2 cellular contexts compared by ENCODE assay signal in the genomic region with DNA sequence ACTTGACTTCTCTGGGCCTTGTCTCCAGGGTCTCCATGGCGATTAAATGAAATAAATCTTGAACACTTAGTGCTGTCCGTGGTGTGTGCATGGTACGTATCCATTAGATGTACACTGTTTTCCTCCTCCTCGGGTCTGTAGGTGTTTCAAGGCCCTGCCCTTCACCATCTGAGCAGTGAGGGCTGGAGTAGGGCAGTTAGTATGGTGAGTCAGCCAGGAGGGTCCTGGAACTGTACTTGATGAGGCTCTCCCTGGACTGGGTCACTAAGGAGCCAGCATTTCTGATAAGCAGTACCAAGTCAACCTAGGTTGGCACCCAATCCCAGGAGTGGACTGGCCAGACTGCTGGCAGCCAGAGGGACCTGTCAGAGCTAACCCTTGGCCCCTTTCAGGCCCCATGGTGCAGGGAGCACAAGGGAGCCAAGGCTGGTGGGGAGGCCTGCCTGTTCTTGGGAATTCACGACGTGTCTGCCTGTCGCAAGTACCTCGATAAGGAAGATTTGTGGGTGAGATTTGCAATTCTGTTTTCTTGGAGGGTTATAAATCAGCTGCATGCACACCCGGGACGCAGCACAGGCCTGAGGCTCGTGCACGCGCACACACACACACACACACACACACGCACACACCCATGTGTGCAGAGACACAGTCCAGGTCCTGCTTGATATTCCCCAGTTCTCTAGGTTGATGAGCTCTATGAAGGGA.
TF ChIP-seq lines count a peak whose summit lies in the region.

No MANE protein-coding gene starts in this region.

TF ChIP-seq in SK-N-SH, 30 proteins besides CTCF, POLR2A, EP300 and RAD21 (continued from another document):
- TF ChIP-seq GABPA (IDR thresholded peaks at IDR 0.05; ENCODE audit: low read depth) = no peak
- no peak for TF ChIP-seq TEAD4 (IDR thresholded peaks at IDR 0.05; ENCODE audit: borderline replicate concordance, insufficient read depth)

TF ChIP-seq in SK-N-SH treated with all-trans-retinoic acid at 6 μM for 48 hours, 23 proteins besides CTCF, POLR2A, EP300 and RAD21 (continued from another document):
- TF ChIP-seq CSRNP3 (CRISPR knock-in tag; IDR thresholded peaks at IDR 0.05) = no peak
- no peak for TF ChIP-seq RARB (CRISPR knock-in tag; IDR thresholded peaks at IDR 0.05)
- no peak for TF ChIP-seq ARNTL (CRISPR knock-in tag; IDR thresholded peaks at IDR 0.05; ENCODE audit: borderline replicate concordance, low read depth)
- no peak for TF ChIP-seq TOX (CRISPR knock-in tag; IDR thresholded peaks at IDR 0.05; ENCODE audit: borderline replicate concordance)
- no peak for TF ChIP-seq ESRRG (CRISPR knock-in tag; IDR thresholded peaks at IDR 0.05)
- TF ChIP-seq PPARA (CRISPR knock-in tag; IDR thresholded peaks at IDR 0.05; ENCODE audit: borderline replicate concordance) = no peak
- TF ChIP-seq ZNF8 (CRISPR knock-in tag; IDR thresholded peaks at IDR 0.05) = no peak
- no peak for TF ChIP-seq ZFP3 (CRISPR knock-in tag; IDR thresholded peaks at IDR 0.05)
- no peak for TF ChIP-seq TCF4 (CRISPR knock-in tag; IDR thresholded peaks at IDR 0.05; ENCODE audit: borderline replicate concordance)
- no peak for TF ChIP-seq TSHZ2 (CRISPR knock-in tag; IDR thresholded peaks at IDR 0.05)
TF ChIP-seq in SK-N-SH treated with all-trans-retinoic acid at 6 μM for 48 hours: peak in this region for 0.
